In the genomic region with DNA sequence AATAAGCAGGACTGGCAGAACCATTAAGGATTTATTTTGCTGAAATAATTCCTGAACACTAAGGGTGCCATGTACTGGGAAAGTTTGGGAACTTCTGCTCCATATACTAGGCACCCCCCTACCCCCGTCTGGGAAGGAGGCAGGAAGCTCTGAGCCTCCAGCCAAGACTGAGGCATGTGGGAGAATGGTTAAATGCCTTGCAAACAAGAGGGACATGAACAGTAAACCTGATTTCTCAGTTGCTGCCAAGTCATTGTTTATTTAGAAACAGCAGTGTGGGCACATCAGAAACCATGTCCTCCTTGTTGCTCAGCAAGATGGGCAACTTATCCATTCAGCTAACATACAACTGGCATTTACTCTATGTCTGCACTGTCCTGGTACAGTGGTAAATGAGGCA, we compare ENCODE assay signal across 20 cellular contexts.
DNase-seq lines count a peak whose midpoint lies in the region; ATAC-seq and TF ChIP-seq lines count a peak whose summit lies in the region.
"Had no signal": no experiment of that assay in that cellular context is flagged by ENCODE, and none has a peak within 500 bp of the region (broad histone marks: within the 10 kb centered on the region; RNA-seq: fewer than 3 reads in every experiment).

No MANE protein-coding gene starts in this region.

- H3K36me3 Mint-ChIP-seq in activated naive CD4-positive, alpha-beta T cell treated with anti-CD3 and anti-CD28 coated beads, Interleukin-2, amount 50 U/mL, for 72 hours = no peaks in the 10 kb centered on the region

- CTCF ChIA-PET in IMR-90 (lab: Yijun Ruan, JAX) (no interaction called here), A673 (lab: Charles Lee) (no interaction called here)

- peak overlapping the region; percentile 17 to 34 for H2BK12ac ChIP-seq in mesenchymal stem cell (ENCODE audit: low read length in 2 of 2)

- peaks cover 15% of the 10 kb centered on the region for H3K4me1 ChIP-seq in IMR-90 (ENCODE audit: control insufficient read depth, insufficient read depth, low read length)
- peaks cover 15% of the 10 kb centered on the region for H3K4me1 ChIP-seq in mesenchymal stem cell (ENCODE audit: control insufficient read depth, insufficient read depth, low read depth, low read length)
- peaks cover 7% of the 10 kb centered on the region for H3K4me1 ChIP-seq in A673 (ENCODE audit: insufficient read depth, low read length, poor library complexity, severe bottlenecking)

- peaks cover 5 to 8% of the 10 kb centered on the region in 2 donors for H3K9me3 Mint-ChIP-seq in activated naive CD4-positive, alpha-beta T cell treated with anti-CD3 and anti-CD28 coated beads, Interleukin-2, amount 50 U/mL, for 72 hours

- H2BK15ac ChIP-seq in IMR-90 (ENCODE audit: low read depth, low read length) = peak overlapping the region; percentile 95
- H2BK15ac ChIP-seq in mesenchymal stem cell (ENCODE audit: low read depth, poor library complexity, severe bottlenecking) = peak overlapping the region; percentile 60

- DNase-seq in COR-L47 (lab: John Stamatoyannopoulos, UW) (peak; percentile 39), IMR-90 (no peak), mesenchymal stem cell (no peak), NCI-H2196 treated with DMSO at 0.1 percent for 48 hours (lab: John Stamatoyannopoulos, UW; ENCODE audit: unreplicated experiment) (no peak), A673 (ENCODE audit: low spot score) (no peak)
- DNase-seq in activated naive CD4-positive, alpha-beta T cell treated with anti-CD3 and anti-CD28 coated beads, Interleukin-2, amount 50 U/mL, for 72 hours (ENCODE audit: low spot score in 2 of 2) = no peak
- DNase-seq: activated CD4-positive, alpha-beta T cell treated with anti-CD3 and anti-CD28 coated beads, Interleukin-2, amount 50 U/mL, for 1 hour; activated naive CD4-positive, alpha-beta T cell treated with anti-CD3 and anti-CD28 coated beads, Interleukin-2, amount 50 U/mL, for 16 hours; activated T-cell treated with anti-CD3 and anti-CD28 coated beads for 4 hours; dorsolateral prefrontal cortex; GF-D8; NCI-H1048; NCI-H2171 treated with DMSO at 0.1 percent for 48 hours; stimulated activated CD4-positive, alpha-beta T cell treated with anti-CD3 and anti-CD28 coated beads, Interleukin-4, amount 100 ng/mL, for 24 hours; stimulated activated CD8-positive, alpha-beta memory T cell treated with anti-CD3 and anti-CD28 coated beads, Interleukin-4, amount 100 ng/mL, for 48 hours; testis had no signal

- TF ChIP-seq RAD21 in IMR-90 (IDR thresholded peaks at IDR 0.05; ENCODE audit: low read length) = no peak

- peak overlapping the region; percentile 88 for H2BK20ac ChIP-seq in IMR-90 (ENCODE audit: low read depth, low read length)

- H4K5ac ChIP-seq in IMR-90 (ENCODE audit: low read depth, low read length) = no peak overlapping the region; the same call in 1 of the 2 replicates

- peak overlapping the region; percentile 37 to 43; a peak in 2 of 4 replicates for H4K8ac ChIP-seq in IMR-90 (ENCODE audit: low read depth in 2 of 2, low read length in 2 of 2)
- no peak overlapping the region for H4K8ac ChIP-seq in mesenchymal stem cell (ENCODE audit: low read length)

- peaks cover 5% of the 10 kb centered on the region for H3K9me3 ChIP-seq in IMR-90 (ENCODE audit: control insufficient read depth, insufficient read depth, low read length)
- H3K9me3 ChIP-seq in mesenchymal stem cell (ENCODE audit: control insufficient read depth, low read length) = peaks cover 8% of the 10 kb centered on the region
- H3K9me3 ChIP-seq in A673 (ENCODE audit: low read depth, low read length, poor library complexity, severe bottlenecking) = no peaks in the 10 kb centered on the region
- H3K9me3 ChIP-seq: neutrophil, testis had no signal

- no CpG with 5 or more reads among the region's 1 CpG for WGBS in IMR-90 (ENCODE audit: extremely low coverage in 2 of 2, insufficient read length in 1 of 2), 2 experiments
- 71% methylated on average over 1 of the region's 1 CpG for WGBS in mesenchymal stem cell

- H3K27me3 ChIP-seq in IMR-90 (ENCODE audit: control insufficient read depth, insufficient read depth, low read length) (no peaks in the 10 kb centered on the region), mesenchymal stem cell (ENCODE audit: control insufficient read depth in 1 of 2, insufficient read depth in 1 of 2, low read length in 2 of 2) (peaks cover 0 to 18% of the 10 kb centered on the region in 2 experiments), A673 (replicated peaks; ENCODE audit: insufficient read depth, low read depth, low read length, poor library complexity) (no peaks in the 10 kb centered on the region)
- H3K27me3 ChIP-seq: testis had no signal

- H3K23ac ChIP-seq in IMR-90 (ENCODE audit: low read depth, low read length) (no peak overlapping the region), mesenchymal stem cell (ENCODE audit: low read length in 2 of 2) (no peak overlapping the region)

- TF ChIP-seq CTCF in IMR-90 (conservative IDR thresholded peaks at IDR 0.05; ENCODE audit: low read depth, low read length) (no peak), VCaP (conservative IDR thresholded peaks at IDR 0.05) (no peak), A673 (conservative IDR thresholded peaks at IDR 0.05; ENCODE audit: low read depth, low read length) (no peak)

- H3K14ac ChIP-seq in IMR-90 (replicated peaks; ENCODE audit: low read depth, low read length) = peak overlapping the region; percentile 53
- no peak overlapping the region for H3K14ac ChIP-seq in mesenchymal stem cell (ENCODE audit: low read length in 2 of 2)

- H3K27ac ChIP-seq in IMR-90 (ENCODE audit: insufficient read depth, low read length) (no peak overlapping the region), VCaP (peak overlapping the region; percentile 84), mesenchymal stem cell (ENCODE audit: low read length, poor library complexity, severe bottlenecking) (peak overlapping the region; percentile 93), A673 (ENCODE audit: low read depth, low read length, poor library complexity, severe bottlenecking) (no peak overlapping the region)
- H3K27ac ChIP-seq: dorsolateral prefrontal cortex, neutrophil, testis had no signal

- no peak overlapping the region for H3K56ac ChIP-seq in IMR-90 (ENCODE audit: extremely low read depth, insufficient read depth, low read length)

- TF ChIP-seq POLR2A in IMR-90 (IDR thresholded peaks at IDR 0.05; ENCODE audit: low read depth, low read length) = no peak

- H3K4me3 ChIP-seq in IMR-90 (ENCODE audit: insufficient read depth, low read depth, low read length) = no peak overlapping the region
- no peak overlapping the region for H3K4me3 ChIP-seq in mesenchymal stem cell (ENCODE audit: insufficient read depth in 1 of 2, low read depth in 1 of 2, low read length in 2 of 2)
- H3K4me3 ChIP-seq in A673 (ENCODE audit: low read depth, low read length, poor library complexity, severe bottlenecking) = no peak overlapping the region
- H3K4me3 ChIP-seq: dorsolateral prefrontal cortex, testis had no signal

- no peak overlapping the region for H3K27ac Mint-ChIP-seq in activated naive CD4-positive, alpha-beta T cell treated with anti-CD3 and anti-CD28 coated beads, Interleukin-2, amount 50 U/mL, for 72 hours

- ATAC-seq in IMR-90 (ENCODE audit: low read depth) (no peak), HG02763 (IDR thresholded peaks at IDR 0.05; ENCODE audit: unreplicated experiment) (no peak)
- ATAC-seq in activated naive CD4-positive, alpha-beta T cell treated with anti-CD3 and anti-CD28 coated beads, Interleukin-2, amount 50 U/mL, for 72 hours = no peak
- ATAC-seq: sciatic nerve had no signal

- H4K20me1 ChIP-seq in IMR-90 (ENCODE audit: insufficient read depth, low read length) = 0 out of 2 replicates have a peak, but pooled peaks cover 3% of the 10 kb centered on the region

- H3K36me3 ChIP-seq in IMR-90 (ENCODE audit: control insufficient read depth, insufficient read depth, low read length) (no peaks in the 10 kb centered on the region), mesenchymal stem cell (ENCODE audit: control insufficient read depth in 1 of 2, insufficient read depth in 2 of 2, low read depth in 1 of 2, low read length in 2 of 2) (no peaks in the 10 kb centered on the region), A673 (ENCODE audit: insufficient read depth, low read length, poor library complexity, severe bottlenecking) (no peaks in the 10 kb centered on the region)
- H3K36me3 ChIP-seq: neutrophil had no signal

- BruUV-seq in IMR-90 (replicated peaks; lab: Mats Ljungman, UMichigan) (no TSS peak), A673 (replicated peaks; lab: Mats Ljungman, UMichigan) (no TSS peak)

- H3K4ac ChIP-seq in IMR-90 (ENCODE audit: low read depth, low read length) = peak overlapping the region; percentile 84
- peak overlapping the region in 1 of 2 experiments; percentile 24 for H3K4ac ChIP-seq in mesenchymal stem cell (ENCODE audit: low read depth in 1 of 2, low read length in 2 of 2)

- intact Hi-C loops in IMR-90 (cut with micrococcal nuclease) = loop anchor here (10.0 kb wide), 1 partner anchor 441 kb away; no protein-coding TSS in a partner anchor
- intact Hi-C loops in A673 (cut with micrococcal nuclease; ENCODE audit: unreplicated experiment) = no loop called here

- H3K79me1 ChIP-seq in IMR-90 (ENCODE audit: low read depth in 1 of 2, low read length in 2 of 2) = no peaks in the 10 kb centered on the region
- no peaks in the 10 kb centered on the region for H3K79me1 ChIP-seq in mesenchymal stem cell (replicated peaks; ENCODE audit: low read length, poor library complexity, severe bottlenecking)

- H3K4me2 ChIP-seq in IMR-90 (ENCODE audit: low read depth, low read length) = no peak overlapping the region
- H3K4me2 ChIP-seq in mesenchymal stem cell (ENCODE audit: low read length, poor library complexity, severe bottlenecking) = no peak overlapping the region

- dilution Hi-C loops in IMR-90 (cut with HindIII; ENCODE audit: low sequenced_read_pairs, unreplicated experiment) = no loop called here

- H3K9ac ChIP-seq in IMR-90 (ENCODE audit: low read depth, low read length) = no peak overlapping the region
- no peak overlapping the region for H3K9ac ChIP-seq in mesenchymal stem cell (ENCODE audit: low read length)

- POLR2A ChIA-PET in IMR-90 (lab: Charles Lee; ENCODE audit: unreplicated experiment) (no interaction called here), A673 (lab: Charles Lee; ENCODE audit: low non-redundant PET) (no interaction called here)

- H2BK5ac ChIP-seq in IMR-90 (ENCODE audit: low read depth, low read length, poor library complexity, severe bottlenecking) (peak overlapping the region; percentile 51), mesenchymal stem cell (ENCODE audit: low read depth, low read length, poor library complexity, severe bottlenecking) (peak overlapping the region; percentile 98)

- peak overlapping the region; percentile 82; the same call in 1 of the 2 replicates for H4K91ac ChIP-seq in IMR-90 (ENCODE audit: insufficient read depth, low read depth, low read length)
- no peak overlapping the region for H4K91ac ChIP-seq in mesenchymal stem cell (ENCODE audit: low read length)

- H3K18ac ChIP-seq in IMR-90 (ENCODE audit: low read depth, low read length) = peak overlapping the region; percentile 7; the same call in 1 of the 2 replicates
- H3K18ac ChIP-seq in mesenchymal stem cell (ENCODE audit: low read depth in 1 of 2, low read length in 2 of 2) = no peak overlapping the region

- H2BK120ac ChIP-seq in IMR-90 (ENCODE audit: low read depth, low read length) (peak overlapping the region; percentile 91), mesenchymal stem cell (ENCODE audit: low read depth, low read length) (peak overlapping the region; percentile 29)

- no peak overlapping the region for H2AFZ ChIP-seq in IMR-90 (replicated peaks; ENCODE audit: low read length, poor library complexity)
- no peak overlapping the region for H2AFZ ChIP-seq in mesenchymal stem cell (ENCODE audit: low read depth, low read length)

- in situ Hi-C loops in IMR-90 (cut with MboI; ENCODE audit: low sequenced_read_pairs) = no loop called here

- no peak overlapping the region for H2AK9ac ChIP-seq in IMR-90 (replicated peaks; ENCODE audit: low read depth, low read length, poor library complexity)

- H2AK5ac ChIP-seq in IMR-90 (ENCODE audit: low read depth, low read length) = peak overlapping the region; percentile 91
- peak overlapping the region; percentile 89 for H2AK5ac ChIP-seq in mesenchymal stem cell (ENCODE audit: low read length, severe bottlenecking)

- peaks cover 20% of the 10 kb centered on the region for H3K9me1 ChIP-seq in IMR-90 (ENCODE audit: insufficient read depth, low read length)

Comparison
In these comparisons a context has a peak if more than half of its experiments do, and no peak if none do; other contexts are left out.
1. H3K27ac ChIP-seq: peak in VCaP (single experiment) and mesenchymal stem cell (single experiment); none in IMR-90 (single experiment) and A673 (single experiment).